In genomic region chr1:109793089-109793485, GRCh38 we compare ENCODE assay signal across 10 cellular contexts. TPM values are rescaled to one million over a fixed set of nuclear protein-coding genes. Genes with fewer than 3 reads are reported as not detected.
DNase-seq lines count a peak whose midpoint lies in the region; ATAC-seq and TF ChIP-seq lines count a peak whose summit lies in the region.
"Had no signal": no experiment of that assay in that cellular context is flagged by ENCODE, and none has a peak within 500 bp of the region (broad histone marks: within the 10 kb centered on the region; RNA-seq: fewer than 3 reads in every experiment).

No MANE protein-coding gene starts in this region.

- intact Hi-C loops in lower lobe of right lung (cut with DNase I) = no loop called here
- intact Hi-C loops in stomach (cut with DNase I; ENCODE audit: low total_unique reads) = no loop called here

- no peak for TF ChIP-seq EP300 in stomach (IDR thresholded peaks at IDR 0.05)

- H3K36me3 ChIP-seq in lower lobe of right lung (no peaks in the 10 kb centered on the region), stomach (no peaks in the 10 kb centered on the region)
- H3K36me3 ChIP-seq: ascending aorta had no signal

- no peaks in the 10 kb centered on the region for H3K9me3 Mint-ChIP-seq in T-helper 2 cell treated with Interferon-gamma antibody and Interleukin-4, amounts not matched to agents 5 μg/mL and 100 μg/mL, for 36 hours
- H3K9me3 Mint-ChIP-seq in activated T-helper 17 cell treated with anti-CD3 and anti-CD28 coated beads, Interleukin-2, amount 50 U/mL, for 72 hours = no peaks in the 10 kb centered on the region
- H3K9me3 Mint-ChIP-seq in glutamatergic neuron (ENCODE audit: unreplicated experiment) = peaks cover 4% of the 10 kb centered on the region

- no peaks in the 10 kb centered on the region for H3K9me3 ChIP-seq in lower lobe of right lung
- H3K9me3 ChIP-seq in stomach = no peaks in the 10 kb centered on the region
- H3K9me3 ChIP-seq: ascending aorta had no signal

- H3K4me3 Mint-ChIP-seq in T-helper 2 cell treated with Interferon-gamma antibody and Interleukin-4, amounts not matched to agents 5 μg/mL and 100 μg/mL, for 36 hours = no peak overlapping the region
- H3K4me3 Mint-ChIP-seq in activated T-helper 17 cell treated with anti-CD3 and anti-CD28 coated beads, Interleukin-2, amount 50 U/mL, for 72 hours = peak overlapping the region; percentile 32
- no peak overlapping the region for H3K4me3 Mint-ChIP-seq in glutamatergic neuron (ENCODE audit: unreplicated experiment)

- H3K36me3 Mint-ChIP-seq in T-helper 2 cell treated with Interferon-gamma antibody and Interleukin-4, amounts not matched to agents 5 μg/mL and 100 μg/mL, for 36 hours (ENCODE audit: low read depth) = peaks cover 2% of the 10 kb centered on the region
- no peaks in the 10 kb centered on the region for H3K36me3 Mint-ChIP-seq in activated T-helper 17 cell treated with anti-CD3 and anti-CD28 coated beads, Interleukin-2, amount 50 U/mL, for 72 hours (ENCODE audit: low read depth)
- no peaks in the 10 kb centered on the region for H3K36me3 Mint-ChIP-seq in glutamatergic neuron (ENCODE audit: unreplicated experiment)

- ATAC-seq in activated T-helper 17 cell treated with anti-CD3 and anti-CD28 coated beads, Interleukin-2, amount 50 U/mL, for 72 hours (replicated peaks) = no peak
- peak in 1 of 2 donors; percentile 3 for ATAC-seq in lower lobe of right lung
- ATAC-seq in HG03520 (IDR thresholded peaks at IDR 0.05; ENCODE audit: unreplicated experiment) = no peak

- H3K4me1 ChIP-seq in lower lobe of right lung (peaks cover 78% of the 10 kb centered on the region), stomach (peaks cover 53 to 88% (median 58%) of the 10 kb centered on the region in 4 donors)

- TF ChIP-seq POLR2A in stomach (IDR thresholded peaks at IDR 0.05) = no peak

- H3K27me3 Mint-ChIP-seq in T-helper 2 cell treated with Interferon-gamma antibody and Interleukin-4, amounts not matched to agents 5 μg/mL and 100 μg/mL, for 36 hours (ENCODE audit: low read depth) = no peaks in the 10 kb centered on the region
- no peaks in the 10 kb centered on the region for H3K27me3 Mint-ChIP-seq in activated T-helper 17 cell treated with anti-CD3 and anti-CD28 coated beads, Interleukin-2, amount 50 U/mL, for 72 hours
- H3K27me3 Mint-ChIP-seq in glutamatergic neuron (ENCODE audit: unreplicated experiment) = peaks cover 10% of the 10 kb centered on the region

- H3K27me3 ChIP-seq in lower lobe of right lung (ENCODE audit: low read depth) (no peaks in the 10 kb centered on the region), stomach (no peaks in the 10 kb centered on the region)
- H3K27me3 ChIP-seq: ascending aorta had no signal

- no peak for DNase-seq in T-helper 2 cell treated with Interferon-gamma antibody and Interleukin-4, amounts not matched to agents 5 μg/mL and 100 μg/mL, for 36 hours (ENCODE audit: low spot score)
- DNase-seq in T-helper 2 cell (no peak), lower lobe of right lung (peak; percentile 17), stomach (peak; percentile 4), NCI-H1694 (lab: John Stamatoyannopoulos, UW) (no peak), glutamatergic neuron (no peak)
- DNase-seq: T-helper 9 cell had no signal

- no peak for TF ChIP-seq CTCF in lower lobe of right lung (IDR thresholded peaks at IDR 0.05)
- no peak for TF ChIP-seq CTCF in stomach (IDR thresholded peaks at IDR 0.05)
- TF ChIP-seq CTCF in glutamatergic neuron (IDR thresholded peaks at IDR 0.05; ENCODE audit: partially characterized antibody, unreplicated experiment) = no peak

- H3K4me1 Mint-ChIP-seq in T-helper 2 cell treated with Interferon-gamma antibody and Interleukin-4, amounts not matched to agents 5 μg/mL and 100 μg/mL, for 36 hours (ENCODE audit: low read depth) = peaks cover 66% of the 10 kb centered on the region
- peaks cover 41% of the 10 kb centered on the region for H3K4me1 Mint-ChIP-seq in activated T-helper 17 cell treated with anti-CD3 and anti-CD28 coated beads, Interleukin-2, amount 50 U/mL, for 72 hours
- H3K4me1 Mint-ChIP-seq in glutamatergic neuron (ENCODE audit: low read depth, unreplicated experiment) = peaks cover 3% of the 10 kb centered on the region

- WGBS in stomach, 5 donors = 60 to 70% (median 67%) methylated on average over 5 of the region's 5 CpGs

- H3K27ac Mint-ChIP-seq in T-helper 2 cell treated with Interferon-gamma antibody and Interleukin-4, amounts not matched to agents 5 μg/mL and 100 μg/mL, for 36 hours = peak overlapping the region; percentile 34
- H3K27ac Mint-ChIP-seq in activated T-helper 17 cell treated with anti-CD3 and anti-CD28 coated beads, Interleukin-2, amount 50 U/mL, for 72 hours = peak overlapping the region; percentile 75
- H3K27ac Mint-ChIP-seq in glutamatergic neuron (ENCODE audit: unreplicated experiment) = no peak overlapping the region

- H3K4me3 ChIP-seq in lower lobe of right lung (no peak overlapping the region), stomach (no peak overlapping the region)

- H3K27ac ChIP-seq in lower lobe of right lung (peak overlapping the region; percentile 72), stomach (peak overlapping the region in 4 of 5 donors; percentile 21 to 64 (median 48))

RNA-seq across cellular contexts. Expression of gene EPS8L3, which starts 29.4 kb away (rescaled TPM):
- not detected for total RNA-seq in activated T-helper 17 cell treated with anti-CD3 and anti-CD28 coated beads, Interleukin-2, amount 50 U/mL, for 72 hours
- total RNA-seq in lower lobe of right lung (not detected), stomach (100 to 1,000 TPM in 2 of 5 donors, 10 to 100 TPM in 3; 22.3 to 299 (median 85.8) TPM), glutamatergic neuron (ENCODE audit: unreplicated experiment) (not detected)
- 10 to 100 TPM in 1 of 3 donors, 1 to 10 TPM in 2; 9.5 to 40.9 (median 9.6) TPM for polyA plus RNA-seq in stomach
- total RNA-seq: ascending aorta had no signal

RNA-seq across cellular contexts. Expression of gene GSTM3, which starts 52.2 kb away (rescaled TPM):
- 10 to 100 TPM in 1 of 2 donors, 1 to 10 TPM in 1; 8.9 to 30.2 TPM for total RNA-seq in activated T-helper 17 cell treated with anti-CD3 and anti-CD28 coated beads, Interleukin-2, amount 50 U/mL, for 72 hours
- total RNA-seq in lower lobe of right lung (18.5 TPM), stomach (100 to 1,000 TPM in 2 of 5 donors, 10 to 100 TPM in 3; 32.2 to 213 (median 84.6) TPM), glutamatergic neuron (ENCODE audit: unreplicated experiment) (8.3 TPM)
- 100 to 1,000 TPM in 2 of 3 donors, 10 to 100 TPM in 1; 83.8 to 350 (median 194) TPM for polyA plus RNA-seq in stomach

Comparison
In these comparisons a context has a peak if more than half of its experiments do, and no peak if none do; other contexts are left out.
1. DNase-seq: peak in lower lobe of right lung (single experiment) and stomach (single experiment); none in T-helper 2 cell treated with Interferon-gamma antibody and Interleukin-4, amounts not matched to agents 5 μg/mL and 100 μg/mL, for 36 hours (single experiment), T-helper 2 cell (0 of 5), NCI-H1694 (single experiment) and glutamatergic neuron (single experiment).
2. RNA of gene EPS8L3, which starts 29.4 kb away (total RNA-seq): 22.3 to 299 TPM in stomach; not detected in lower lobe of right lung (single experiment), not detected in activated T-helper 17 cell treated with anti-CD3 and anti-CD28 coated beads, Interleukin-2, amount 50 U/mL, for 72 hours and not detected in glutamatergic neuron (single experiment); every median in the first group is over 10 times any median in the second.